In the genomic region with DNA sequence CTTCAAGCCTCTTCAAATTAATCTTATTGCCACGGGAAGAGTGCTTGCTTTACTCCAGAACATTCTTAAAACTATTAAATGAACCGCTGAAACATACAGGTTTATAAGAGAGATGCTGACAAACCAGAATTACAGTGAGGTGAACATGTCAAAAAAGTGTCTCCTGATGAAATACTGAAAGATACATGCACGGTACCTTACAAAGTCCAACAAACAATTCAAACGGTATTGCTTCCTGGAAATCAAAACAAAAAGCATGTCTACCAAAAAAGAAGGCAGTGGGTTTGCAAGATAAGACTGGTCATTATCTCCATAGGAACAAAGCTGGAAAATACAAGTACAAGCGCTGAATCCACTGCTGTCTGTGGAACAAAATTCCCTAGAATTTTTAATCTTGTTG, we compare ENCODE assay signal across 21 cellular contexts.
DNase-seq lines count a peak whose midpoint lies in the region; ATAC-seq, FAIRE-seq and TF ChIP-seq lines count a peak whose summit lies in the region.
"Had no signal": no experiment of that assay in that cellular context is flagged by ENCODE, and none has a peak within 500 bp of the region (broad histone marks: within the 10 kb centered on the region; RNA-seq: fewer than 3 reads in every experiment).

No MANE protein-coding gene starts in this region.

- TF ChIP-seq CTCF in D721Med (IDR thresholded peaks at IDR 0.05; ENCODE audit: insufficient read depth, missing control alignments) (no peak), progenitor cell of endocrine pancreas (IDR thresholded peaks at IDR 0.05; ENCODE audit: unreplicated experiment) (no peak)

- H3K4me1 Mint-ChIP-seq in progenitor cell of endocrine pancreas (ENCODE audit: low read depth) (peaks cover 3% of the 10 kb centered on the region), T-cell (no peaks in the 10 kb centered on the region)
- H3K4me1 Mint-ChIP-seq: B cell; CD4-positive, CD25-positive, alpha-beta regulatory T cell had no signal

- ATAC-seq in T-cell (replicated peaks in 1 of 4), result no peak
- no peak for ATAC-seq in stimulated activated naive CD8-positive, alpha-beta T cell treated with anti-CD3 and anti-CD28 coated beads, Interleukin-15, Interleukin-2, amounts not matched to agents 100 U/mL and 50 U/mL, for 24 hours
- ATAC-seq: CD8-positive, alpha-beta T cell had no signal

- peak; percentile 47 for DNase-seq in NCI-H82 (lab: John Stamatoyannopoulos, UW)
- no peak for DNase-seq in NCI-H82 treated with DMSO at 0.1 percent for 48 hours (lab: John Stamatoyannopoulos, UW; ENCODE audit: unreplicated experiment)
- DNase-seq in D721Med (ENCODE audit: insufficient read length, low spot score), result no peak
- peak; percentile 16 for DNase-seq in NCI-H2227 treated with DMSO at 0.1 percent for 48 hours (lab: John Stamatoyannopoulos, UW)
- no peak for DNase-seq in progenitor cell of endocrine pancreas (ENCODE audit: low spot score, unreplicated experiment)
- no peak for DNase-seq in T-cell
- no peak for DNase-seq in stimulated activated naive CD8-positive, alpha-beta T cell treated with anti-CD3 and anti-CD28 coated beads, Interleukin-15, Interleukin-2, amounts not matched to agents 100 U/mL and 50 U/mL, for 24 hours
- DNase-seq: Caco-2; CD4-positive, CD25-positive, alpha-beta regulatory T cell; CD8-positive, alpha-beta T cell; DMS 273 treated with DMSO at 0.1 percent for 48 hours; DMS79; EL; GF-D8; GOT3; HFFc6 had no signal

- H3K27me3 Mint-ChIP-seq in progenitor cell of endocrine pancreas (no peaks in the 10 kb centered on the region), T-cell (peaks cover 6 to 8% of the 10 kb centered on the region in 2 donors)
- H3K27me3 Mint-ChIP-seq: CD4-positive, CD25-positive, alpha-beta regulatory T cell had no signal

- H3K4me3 Mint-ChIP-seq in progenitor cell of endocrine pancreas (ENCODE audit: low read depth) (no peak overlapping the region), T-cell (no peak overlapping the region)
- H3K4me3 Mint-ChIP-seq: B cell; CD4-positive, CD25-positive, alpha-beta regulatory T cell; CD8-positive, alpha-beta T cell; HFFc6 had no signal

- H3K9me3 Mint-ChIP-seq in progenitor cell of endocrine pancreas (ENCODE audit: low read depth), result no peaks in the 10 kb centered on the region
- H3K9me3 Mint-ChIP-seq in T-cell, result no peaks in the 10 kb centered on the region
- H3K9me3 Mint-ChIP-seq: CD8-positive, alpha-beta T cell; HFFc6 had no signal

- H3K36me3 Mint-ChIP-seq in progenitor cell of endocrine pancreas (ENCODE audit: insufficient read depth) (no peaks in the 10 kb centered on the region), T-cell (no peaks in the 10 kb centered on the region)
- H3K36me3 Mint-ChIP-seq: CD4-positive, CD25-positive, alpha-beta regulatory T cell; CD8-positive, alpha-beta T cell had no signal

- POLR2A ChIA-PET in T-cell (lab: Charles Lee), result no interaction called here

- CTCF ChIA-PET in T-cell (lab: Charles Lee), result no interaction called here

- peak; percentile 71 for FAIRE-seq in D721Med (lab: Jason Lieb, UNC)
- FAIRE-seq: A204.1, GM12891, GM18507, H54 had no signal

- H3K27ac Mint-ChIP-seq in progenitor cell of endocrine pancreas, result peak overlapping the region; percentile 34
- no peak overlapping the region for H3K27ac Mint-ChIP-seq in T-cell
- H3K27ac Mint-ChIP-seq: B cell; CD4-positive, CD25-positive, alpha-beta regulatory T cell; CD8-positive, alpha-beta T cell; HFFc6 had no signal

Comparison
In these comparisons a context has a peak if more than half of its experiments do, and no peak if none do; other contexts are left out.
1. DNase-seq: peak in NCI-H82 (single experiment) and NCI-H2227 treated with DMSO at 0.1 percent for 48 hours (single experiment); none in NCI-H82 treated with DMSO at 0.1 percent for 48 hours (single experiment), D721Med (single experiment), progenitor cell of endocrine pancreas (single experiment), T-cell (0 of 34) and stimulated activated naive CD8-positive, alpha-beta T cell treated with anti-CD3 and anti-CD28 coated beads, Interleukin-15, Interleukin-2, amounts not matched to agents 100 U/mL and 50 U/mL, for 24 hours (single experiment).